In genomic region chr19:22628401-22628800, GRCh38 we compare ENCODE assay signal across 27 cellular contexts. TPM values are rescaled to one million over a fixed set of nuclear protein-coding genes. Genes with fewer than 3 reads are reported as not detected.
"Had no signal": no experiment of that assay in that cellular context is flagged by ENCODE, and none has a peak within 500 bp of the region (broad histone marks: within the 10 kb centered on the region; RNA-seq: fewer than 3 reads in every experiment).

No MANE protein-coding gene starts in this region.

- H3K27ac Mint-ChIP-seq: naive thymus-derived CD8-positive, alpha-beta T cell; nephron; stimulated activated effector memory CD8-positive, alpha-beta T cell treated with anti-CD3 and anti-CD28 coated beads, Interleukin-12 subunit alpha, Interleukin-12 subunit beta, amount 100 ng/mL, for 72 hours; stimulated activated naive CD8-positive, alpha-beta T cell treated with anti-CD3 and anti-CD28 coated beads, Interleukin-15, Interleukin-2, amounts not matched to agents 100 ng/mL and 50 ng/mL, for 24 hours; type B pancreatic cell had no signal

- DNase-seq: hippocampal formation; kidney glomerular epithelial cell; left cardiac atrium; left ventricle myocardium superior; lower lobe of right lung; mammary epithelial cell; mesenchymal stem cell; naive thymus-derived CD8-positive, alpha-beta T cell; occipital lobe; pancreas; retina; right cardiac atrium; stimulated activated CD4-positive, alpha-beta T cell treated with anti-CD3 and anti-CD28 coated beads, Interleukin-4, amount 100 ng/mL, for 24 hours; stimulated activated naive CD4-positive, alpha-beta T cell; substantia nigra; uterus had no signal

- H3K27me3 Mint-ChIP-seq: stimulated activated naive CD8-positive, alpha-beta T cell treated with anti-CD3 and anti-CD28 coated beads, Interleukin-15, Interleukin-2, amounts not matched to agents 100 ng/mL and 50 ng/mL, for 24 hours; type B pancreatic cell had no signal

- H3K36me3 ChIP-seq: lower lobe of right lung, neutrophil, pancreas, prostate gland, tibial nerve, uterus had no signal

- H3K27me3 ChIP-seq: pancreas, tibial nerve, uterus had no signal

- H3K9me3 Mint-ChIP-seq: neural crest cell, type B pancreatic cell had no signal

- H3K4me3 ChIP-seq: lower lobe of right lung, pancreas, prostate gland, skin epidermis, tibial nerve, uterus had no signal

- H3K4me1 ChIP-seq: lower lobe of right lung, pancreas, prostate gland, uterus had no signal

- H3K27ac ChIP-seq: lower lobe of right lung, neutrophil, pancreas, prostate gland, skin epidermis, tibial nerve, uterus had no signal

- ATAC-seq: left cardiac atrium; left lobe of liver; left ventricle myocardium superior; naive thymus-derived CD8-positive, alpha-beta T cell; pancreas; right cardiac atrium; sciatic nerve; stimulated activated effector memory CD8-positive, alpha-beta T cell treated with anti-CD3 and anti-CD28 coated beads, Interleukin-12 subunit alpha, Interleukin-12 subunit beta, amount 100 ng/mL, for 72 hours had no signal

- H3K4me3 Mint-ChIP-seq: naive thymus-derived CD8-positive, alpha-beta T cell; nephron; neural crest cell; stimulated activated effector memory CD8-positive, alpha-beta T cell treated with anti-CD3 and anti-CD28 coated beads, Interleukin-12 subunit alpha, Interleukin-12 subunit beta, amount 100 ng/mL, for 72 hours; stimulated activated naive CD8-positive, alpha-beta T cell treated with anti-CD3 and anti-CD28 coated beads, Interleukin-15, Interleukin-2, amounts not matched to agents 100 ng/mL and 50 ng/mL, for 24 hours; type B pancreatic cell had no signal

- H3K4me1 Mint-ChIP-seq: nephron; neural crest cell; stimulated activated effector memory CD8-positive, alpha-beta T cell treated with anti-CD3 and anti-CD28 coated beads, Interleukin-12 subunit alpha, Interleukin-12 subunit beta, amount 100 ng/mL, for 72 hours had no signal

- H3K9me3 ChIP-seq: lower lobe of right lung, neutrophil, pancreas, prostate gland, uterus had no signal

RNA-seq across cellular contexts. Expression of gene ZNF492, which starts 5.7 kb away (rescaled TPM):
- total RNA-seq: left lobe of liver, neural crest cell had no signal
